ENCODE assay signal across 10 cellular contexts in the genomic region with DNA sequence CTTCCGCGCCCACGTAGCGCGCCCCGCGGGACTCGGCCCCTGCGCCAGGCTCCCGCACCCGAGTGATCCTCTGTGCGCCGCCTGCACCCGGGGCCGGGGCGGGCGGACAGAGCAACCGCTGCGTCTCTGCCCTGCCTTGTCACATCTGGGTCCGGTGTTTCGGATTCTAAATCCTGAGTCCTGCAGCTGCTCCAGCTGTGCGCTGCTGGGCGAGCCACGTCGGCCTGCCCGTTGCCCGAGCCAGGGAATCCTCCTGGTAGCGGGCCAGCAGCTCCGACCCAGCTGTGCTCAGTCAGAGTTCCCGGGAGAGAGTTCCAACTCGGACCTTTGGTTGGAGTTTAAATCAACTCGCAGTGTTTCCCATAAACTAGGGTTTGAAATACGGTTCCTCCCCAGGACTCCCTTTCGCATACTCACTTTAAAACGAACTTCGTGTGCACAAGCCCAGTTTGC. TPM values are rescaled to one million over a fixed set of nuclear protein-coding genes. Genes with fewer than 3 reads are reported as not detected.
DNase-seq lines count a peak whose midpoint lies in the region; ATAC-seq, FAIRE-seq and TF ChIP-seq lines count a peak whose summit lies in the region.
"Had no signal": no experiment of that assay in that cellular context is flagged by ENCODE, and none has a peak within 500 bp of the region (broad histone marks: within the 10 kb centered on the region; RNA-seq: fewer than 3 reads in every experiment).

No MANE protein-coding gene starts in this region.

- H3K4me3 ChIP-seq in retinal pigment epithelial cell (ENCODE audit: low read length) = peak overlapping the region; percentile 42

- CTCF ChIA-PET in WTC11 (lab: Charles Lee) = no interaction called here

- peak; percentile 25 for DNase-seq in GM19239 (ENCODE audit: insufficient read length, low spot score)
- peak; percentile 52 for DNase-seq in WTC11 (ENCODE audit: low spot score)
- DNase-seq in left ventricle myocardium superior = peak; percentile 82
- no peak for DNase-seq in retinal pigment epithelial cell (ENCODE audit: low read depth)
- no peak for DNase-seq in NCI-H2081 treated with DMSO at 0.1 percent for 48 hours (lab: John Stamatoyannopoulos, UW)
- DNase-seq in NCI-H1417 (lab: John Stamatoyannopoulos, UW) = no peak
- no peak for DNase-seq in DMS153 (lab: John Stamatoyannopoulos, UW)
- DNase-seq: NCI-H524 treated with DMSO at 0.1 percent for 48 hours had no signal

- intact Hi-C loops in left ventricle myocardium superior (cut with micrococcal nuclease) = no loop called here

- no peak overlapping the region for H3K27ac Mint-ChIP-seq in WTC11

- FAIRE-seq in GM19239 (lab: Jason Lieb, UNC) = no peak
- FAIRE-seq: endometrium had no signal

- peaks cover 76% of the 10 kb centered on the region for H3K27me3 Mint-ChIP-seq in WTC11 (ENCODE audit: low read depth)

- TF ChIP-seq CTCF in WTC11 (IDR thresholded peaks at IDR 0.05) (no peak), retinal pigment epithelial cell (conservative IDR thresholded peaks at IDR 0.05; ENCODE audit: low read depth, low read length) (no peak)

- H3K4me3 Mint-ChIP-seq in WTC11 = peak overlapping the region; percentile 85

- POLR2A ChIA-PET in WTC11 (lab: Charles Lee) = no interaction called here

- no peaks in the 10 kb centered on the region for H3K36me3 Mint-ChIP-seq in WTC11

- peaks cover 36% of the 10 kb centered on the region for H3K4me1 Mint-ChIP-seq in WTC11

- peak; percentile 7 for ATAC-seq in WTC11
- ATAC-seq in left ventricle myocardium superior = peak; percentile 46
- ATAC-seq in GM19328 (IDR thresholded peaks at IDR 0.05; ENCODE audit: unreplicated experiment) = no peak

- no peaks in the 10 kb centered on the region for H3K9me3 Mint-ChIP-seq in WTC11

TF ChIP-seq in WTC11, 78 proteins besides CTCF, POLR2A, EP300 and RAD21:
- TF ChIP-seq ZNF416 (CRISPR knock-in tag; IDR thresholded peaks at IDR 0.05) = no peak
- TF ChIP-seq, protein P1, sequence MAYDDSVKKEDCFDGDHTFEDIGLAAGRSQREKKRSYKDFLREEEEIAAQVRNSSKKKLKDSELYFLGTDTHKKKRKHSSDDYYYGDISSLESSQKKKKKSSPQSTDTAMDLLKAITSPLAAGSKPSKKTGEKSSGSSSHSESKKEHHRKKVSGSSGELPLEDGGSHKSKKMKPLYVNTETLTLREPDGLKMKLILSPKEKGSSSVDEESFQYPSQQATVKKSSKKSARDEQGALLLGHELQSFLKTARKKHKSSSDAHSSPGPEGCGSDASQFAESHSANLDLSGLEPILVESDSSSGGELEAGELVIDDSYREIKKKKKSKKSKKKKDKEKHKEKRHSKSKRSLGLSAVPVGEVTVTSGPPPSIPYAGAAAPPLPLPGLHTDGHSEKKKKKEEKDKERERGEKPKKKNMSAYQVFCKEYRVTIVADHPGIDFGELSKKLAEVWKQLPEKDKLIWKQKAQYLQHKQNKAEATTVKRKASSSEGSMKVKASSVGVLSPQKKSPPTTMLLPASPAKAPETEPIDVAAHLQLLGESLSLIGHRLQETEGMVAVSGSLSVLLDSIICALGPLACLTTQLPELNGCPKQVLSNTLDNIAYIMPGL (CRISPR knock-in tag; IDR thresholded peaks at IDR 0.05) = no peak
- no peak for TF ChIP-seq ZBTB21 (CRISPR knock-in tag; IDR thresholded peaks at IDR 0.05; ENCODE audit: borderline replicate concordance)
- no peak for TF ChIP-seq ZSCAN18 (CRISPR knock-in tag; IDR thresholded peaks at IDR 0.05)
- no peak for TF ChIP-seq ZBTB43 (CRISPR knock-in tag; IDR thresholded peaks at IDR 0.05)
- no peak for TF ChIP-seq NR1H2 (CRISPR knock-in tag; IDR thresholded peaks at IDR 0.05)
- no peak for TF ChIP-seq SOX15 (CRISPR knock-in tag; IDR thresholded peaks at IDR 0.05)
- TF ChIP-seq RORB (CRISPR knock-in tag; IDR thresholded peaks at IDR 0.05) = no peak
- TF ChIP-seq, protein P2, sequence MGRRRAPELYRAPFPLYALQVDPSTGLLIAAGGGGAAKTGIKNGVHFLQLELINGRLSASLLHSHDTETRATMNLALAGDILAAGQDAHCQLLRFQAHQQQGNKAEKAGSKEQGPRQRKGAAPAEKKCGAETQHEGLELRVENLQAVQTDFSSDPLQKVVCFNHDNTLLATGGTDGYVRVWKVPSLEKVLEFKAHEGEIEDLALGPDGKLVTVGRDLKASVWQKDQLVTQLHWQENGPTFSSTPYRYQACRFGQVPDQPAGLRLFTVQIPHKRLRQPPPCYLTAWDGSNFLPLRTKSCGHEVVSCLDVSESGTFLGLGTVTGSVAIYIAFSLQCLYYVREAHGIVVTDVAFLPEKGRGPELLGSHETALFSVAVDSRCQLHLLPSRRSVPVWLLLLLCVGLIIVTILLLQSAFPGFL (CRISPR knock-in tag; IDR thresholded peaks at IDR 0.05; ENCODE audit: borderline replicate concordance) = no peak
- no peak for TF ChIP-seq TCF7 (CRISPR knock-in tag; IDR thresholded peaks at IDR 0.05; ENCODE audit: low read depth)
- TF ChIP-seq NFYB (CRISPR knock-in tag; conservative IDR thresholded peaks at IDR 0.05; ENCODE audit: low read depth) = no peak
- TF ChIP-seq NR3C1 (CRISPR knock-in tag; conservative IDR thresholded peaks at IDR 0.05; ENCODE audit: low read depth) = no peak
- TF ChIP-seq, protein P3, sequence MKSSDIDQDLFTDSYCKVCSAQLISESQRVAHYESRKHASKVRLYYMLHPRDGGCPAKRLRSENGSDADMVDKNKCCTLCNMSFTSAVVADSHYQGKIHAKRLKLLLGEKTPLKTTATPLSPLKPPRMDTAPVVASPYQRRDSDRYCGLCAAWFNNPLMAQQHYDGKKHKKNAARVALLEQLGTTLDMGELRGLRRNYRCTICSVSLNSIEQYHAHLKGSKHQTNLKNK (CRISPR knock-in tag; IDR thresholded peaks at IDR 0.05) = no peak
- no peak for TF ChIP-seq FOXP4 (CRISPR knock-in tag; IDR thresholded peaks at IDR 0.05)
- no peak for TF ChIP-seq USF1 (CRISPR knock-in tag; IDR thresholded peaks at IDR 0.05)
- no peak for TF ChIP-seq ELF4 (CRISPR knock-in tag; IDR thresholded peaks at IDR 0.05; ENCODE audit: low read depth)
- TF ChIP-seq TEAD1 (CRISPR knock-in tag; IDR thresholded peaks at IDR 0.05) = no peak
- TF ChIP-seq TEAD4 (CRISPR knock-in tag; IDR thresholded peaks at IDR 0.05) = no peak

RNA-seq across cellular contexts. Expression of gene PDE10A, which starts 0.3 kb away (rescaled TPM):
- total RNA-seq in WTC11 (2021) (2.3 to 3.1 TPM (median 3.0 TPM) in 3 replicates), left ventricle myocardium superior (9.3 TPM)

Comparison
In these comparisons a context has a peak if more than half of its experiments do, and no peak if none do; other contexts are left out.
1. DNase-seq: peak in GM19239 (single experiment), WTC11 (single experiment) and left ventricle myocardium superior (single experiment); none in retinal pigment epithelial cell (single experiment), NCI-H2081 treated with DMSO at 0.1 percent for 48 hours (single experiment), NCI-H1417 (0 of 3) and DMS153 (single experiment).